Comparison of ENCODE assay signal across 21 cellular contexts in genomic region chr6:37847704-37848103, GRCh38. TPM values are rescaled to one million over a fixed set of nuclear protein-coding genes. Genes with fewer than 3 reads are reported as not detected.
DNase-seq lines count a peak whose midpoint lies in the region; ATAC-seq, FAIRE-seq and TF ChIP-seq lines count a peak whose summit lies in the region.
"Had no signal": no experiment of that assay in that cellular context is flagged by ENCODE, and none has a peak within 500 bp of the region (broad histone marks: within the 10 kb centered on the region; RNA-seq: fewer than 3 reads in every experiment).

No MANE protein-coding gene starts in this region.

- no peak overlapping the region for H3K27ac ChIP-seq in CD4-positive, alpha-beta T cell (ENCODE audit: low read depth, low read length)
- H3K27ac ChIP-seq in SK-N-MC: peak overlapping the region; percentile 1; the same call in 1 of the 2 replicates
- no peak overlapping the region for H3K27ac ChIP-seq in K562 (ENCODE audit: extremely low read depth, low read depth, low read length)
- H3K27ac ChIP-seq: A549; BLaER1 treated with 17β-estradiol and CSF1 and Interleukin-3, amounts not matched to agents 10 nM and 100 nM had no signal

- H3K27me3 Mint-ChIP-seq in CD4-positive, alpha-beta T cell: no peaks in the 10 kb centered on the region

- no peaks in the 10 kb centered on the region for H3K9me3 ChIP-seq in CD4-positive, alpha-beta T cell (ENCODE audit: control insufficient read depth, low read length)
- H3K9me3 ChIP-seq in SK-N-MC (ENCODE audit: low read depth, low read length) (no peaks in the 10 kb centered on the region), K562 (replicated peaks; ENCODE audit: control insufficient read depth, insufficient read depth, low read depth, low read length) (no peaks in the 10 kb centered on the region)
- H3K9me3 ChIP-seq: A549; BE2C; BLaER1 treated with 17β-estradiol and CSF1 and Interleukin-3, amounts not matched to agents 10 nM and 100 nM; Caco-2; HAP-1 had no signal

- H3K4me2 ChIP-seq in K562 (ENCODE audit: insufficient read depth, low read length): no peak overlapping the region
- H3K4me2 ChIP-seq: A549; BLaER1 treated with 17β-estradiol and CSF1 and Interleukin-3, amounts not matched to agents 10 nM and 100 nM had no signal

- no TSS peak for BruUV-seq in K562 (replicated peaks; lab: Mats Ljungman, UMichigan)

- in situ Hi-C loops in K562 (cut with MboI): no loop called here

- WGBS in K562 (ENCODE audit: insufficient coverage, low coverage, missing lambda C conversion rate): 55% methylated on average over 3 of the region's 3 CpGs

- TF ChIP-seq CTCF in CD4-positive, alpha-beta T cell (IDR thresholded peaks at IDR 0.05): no peak
- TF ChIP-seq CTCF in K562 (IDR thresholded peaks at IDR 0.05 in 2 of 3, conservative IDR thresholded peaks at IDR 0.05 in 1 of 3; ENCODE audit: insufficient read depth in 2 of 3, low read depth in 1 of 3, low read length in 3 of 3): no peak

- H3K4me3 ChIP-seq in SK-N-MC (no peak overlapping the region), K562 (no peak overlapping the region)
- H3K4me3 ChIP-seq: A549; BLaER1 treated with 17β-estradiol and CSF1 and Interleukin-3, amounts not matched to agents 10 nM and 100 nM; HAP-1 had no signal

- H3K36me3 ChIP-seq in SK-N-MC (ENCODE audit: insufficient read depth, low read length): no peaks in the 10 kb centered on the region
- no peaks in the 10 kb centered on the region for H3K36me3 ChIP-seq in K562 (ENCODE audit: control insufficient read depth, insufficient read depth, low read length)
- H3K36me3 ChIP-seq: BE2C, HAP-1 had no signal

- ATAC-seq in CD4-positive, alpha-beta T cell (ENCODE audit: poor library complexity): no peak
- no peak for ATAC-seq in K562
- ATAC-seq in esophagus mucosa: no peak
- ATAC-seq: A549; CD8-positive, alpha-beta T cell had no signal

- no peaks in the 10 kb centered on the region for H3K9me3 Mint-ChIP-seq in CD4-positive, alpha-beta T cell
- H3K9me3 Mint-ChIP-seq: CD8-positive, alpha-beta T cell had no signal

- H2AFZ ChIP-seq in K562 (ENCODE audit: low read depth, low read length): no peak overlapping the region

- CTCF ChIA-PET in CD4-positive, alpha-beta T cell (lab: Charles Lee): interaction anchor here (1.0 kb wide), 1 partner anchor 12 kb away, joined by 3 read pairs; no protein-coding TSS in a partner anchor
- CTCF ChIA-PET in K562 (lab: Yijun Ruan, JAX; ENCODE audit: low intra/inter-chr PET ratio): no interaction called here

- H4K20me1 ChIP-seq in K562 (replicated peaks; ENCODE audit: control insufficient read depth, insufficient read depth, low read length): peaks cover 9% of the 10 kb centered on the region; the same call in 1 of the 2 replicates

- FAIRE-seq in K562 (lab: Jason Lieb, UNC): no peak
- FAIRE-seq: A549, G401.6, GM12891, H54 had no signal

- TF ChIP-seq EP300 in K562 (IDR thresholded peaks at IDR 0.05; ENCODE audit: low read length): no peak

- no peak for DNase-seq in CD4-positive, alpha-beta T cell
- DNase-seq in SK-N-MC (ENCODE audit: low read depth, low spot score) (no peak), K562 (ENCODE audit: extremely low read depth in 1 of 4, low spot score in 3 of 4) (no peak), NCI-H446 treated with DMSO at 0.1 percent for 48 hours (lab: John Stamatoyannopoulos, UW) (no peak), HCEC 1CT (no peak)
- DNase-seq: 8988T; ACHN; AML-193; BE2C; Caco-2; CD8-positive, alpha-beta T cell; DMS153; DND-41; GOT3 had no signal

- no peak for TF ChIP-seq POLR2A in K562 (conservative IDR thresholded peaks at IDR 0.05)

- POLR2A ChIA-PET in CD4-positive, alpha-beta T cell (lab: Charles Lee): no interaction called here
- POLR2A ChIA-PET in K562 (lab: Yijun Ruan, JAX): interaction anchor here (0.9 kb wide), 1 partner anchor 65 kb away, joined by 4 read pairs; no protein-coding TSS in a partner anchor

- H3K9ac ChIP-seq in SK-N-MC (ENCODE audit: insufficient read length) (no peak overlapping the region), K562 (ENCODE audit: insufficient read depth in 1 of 2, low read depth in 2 of 2, low read length in 2 of 2) (no peak overlapping the region)
- H3K9ac ChIP-seq: BLaER1 treated with 17β-estradiol and CSF1 and Interleukin-3, amounts not matched to agents 10 nM and 100 nM had no signal

- H3K4me3 Mint-ChIP-seq in CD4-positive, alpha-beta T cell: no peak overlapping the region
- H3K4me3 Mint-ChIP-seq: CD8-positive, alpha-beta T cell had no signal

- H3K36me3 Mint-ChIP-seq in CD4-positive, alpha-beta T cell (ENCODE audit: low read depth): peaks cover 6% of the 10 kb centered on the region

- H3K9me1 ChIP-seq in K562 (ENCODE audit: control insufficient read depth, insufficient read depth, low read length): no peaks in the 10 kb centered on the region

- intact Hi-C loops in CD4-positive, alpha-beta T cell (cut with DNase I, micrococcal nuclease): no loop called here
- intact Hi-C loops in K562 (cut with micrococcal nuclease): no loop called here

- H3K79me2 ChIP-seq in K562 (ENCODE audit: control insufficient read depth, insufficient read depth, low read length): peaks cover 57% of the 10 kb centered on the region

- H3K4me1 ChIP-seq in K562 (replicated peaks in 1 of 2; ENCODE audit: control insufficient read depth in 2 of 2, insufficient read depth in 2 of 2, low read length in 2 of 2): peaks cover 2 to 6% of the 10 kb centered on the region in 2 experiments; a peak in 4 of 5 replicates
- H3K4me1 ChIP-seq: Caco-2 had no signal

- peak overlapping the region; percentile 27 for H3K27ac Mint-ChIP-seq in CD4-positive, alpha-beta T cell
- H3K27ac Mint-ChIP-seq: CD8-positive, alpha-beta T cell had no signal

- no peak for TF ChIP-seq RAD21 in K562 (CRISPR knock-in tag; conservative IDR thresholded peaks at IDR 0.05 in 1 of 2, IDR thresholded peaks at IDR 0.05 in 1 of 2)

- peaks cover 80% of the 10 kb centered on the region for H3K4me1 Mint-ChIP-seq in CD4-positive, alpha-beta T cell (ENCODE audit: low read depth)

- no peaks in the 10 kb centered on the region for H3K27me3 ChIP-seq in CD4-positive, alpha-beta T cell (ENCODE audit: control insufficient read depth, insufficient read depth, low read length)
- H3K27me3 ChIP-seq in K562 (ENCODE audit: control insufficient read depth in 2 of 2, insufficient read depth in 2 of 2, low read length in 2 of 2): no peaks in the 10 kb centered on the region
- H3K27me3 ChIP-seq: BE2C; BLaER1 treated with 17β-estradiol and CSF1 and Interleukin-3, amounts not matched to agents 10 nM and 100 nM had no signal

TF ChIP-seq in K562, 482 proteins besides CTCF, POLR2A, EP300 and RAD21 (continues in another document):
- TF ChIP-seq ETV6 (IDR thresholded peaks at IDR 0.05; ENCODE audit: borderline replicate concordance in 1 of 2, low read depth in 2 of 2, low read length in 1 of 2): no peak
- TF ChIP-seq ETV6 (CRISPR knock-in tag; IDR thresholded peaks at IDR 0.05; ENCODE audit: borderline replicate concordance): no peak
- TF ChIP-seq NFRKB (IDR thresholded peaks at IDR 0.05; ENCODE audit: low read depth): no peak

RNA-seq across cellular contexts. Expression of gene ZFAND3, which starts 28.2 kb away (rescaled TPM):
- 10 to 100 TPM; 34.4 to 37.0 TPM for total RNA-seq in CD4-positive, alpha-beta T cell
- total RNA-seq in K562 (2011; cell fraction: chromatin; rRNA removed; ENCODE audit: low replicate concordance): 19.0 and 22.3 TPM in 2 replicates
- 7.5 and 10.5 TPM in 2 replicates for total RNA-seq in K562 (2011; cell fraction: nucleolus; rRNA removed)
- total RNA-seq in K562 (2011; cell fraction: nucleoplasm; rRNA removed): 15.2 and 29.8 TPM in 2 replicates
- 6.1 and 10.5 TPM in 2 replicates for total RNA-seq in K562 (2014; rRNA removed)
- total RNA-seq in K562 (2014; rRNA removed; fragmentation: Illumina TruSeq; extraction: Trizol): 11.8 and 18.5 TPM in 2 replicates
- 11.8 and 12.8 TPM in 2 replicates for total RNA-seq in K562 (2015; rRNA removed; fragmentation: Illumina TruSeq; extraction: Trizol)
- 23.4 and 26.5 TPM in 2 replicates for total RNA-seq in K562 (2021)
- polyA plus RNA-seq in K562 (2011; rRNA removed): 7.2 and 12.7 TPM in 2 replicates
- polyA plus RNA-seq in K562 (2011; cell fraction: cytosol; rRNA removed): 6.0 and 6.2 TPM in 2 replicates
- polyA plus RNA-seq in K562 (2011; cell fraction: nucleus; rRNA removed): 6.9 and 7.1 TPM in 2 replicates
- polyA plus RNA-seq in K562 (2012): 42.2 and 91.3 TPM in 2 replicates
- polyA plus RNA-seq in K562 (2014; fragmentation: Illumina TruSeq; extraction: Trizol): 26.6 and 31.4 TPM in 2 replicates
- under 1 TPM; 0.81 to 0.87 TPM for polyA plus RNA-seq in K562 (2014; fragmentation: Nextera tagmentation; extraction: Ambion mirVana)
- polyA plus RNA-seq in K562 (2014; rRNA removed): 9.4 and 14.4 TPM in 2 replicates
- 7.8 and 10.0 TPM in 2 replicates for polyA minus RNA-seq in K562 (2011; rRNA and poly(A)+ RNA removed)
- 9.6 and 11.7 TPM in 2 replicates for polyA minus RNA-seq in K562 (2011; cell fraction: cytosol; rRNA and poly(A)+ RNA removed)
- 4.4 and 7.9 TPM in 2 replicates for polyA minus RNA-seq in K562 (2011; cell fraction: nucleus; rRNA and poly(A)+ RNA removed)
- 42.6 TPM for total RNA-seq in esophagus mucosa
